1 cellular context compared by ENCODE assay signal in genomic region chr18:35343936-35344735, GRCh38.
TF ChIP-seq lines count a peak whose summit lies in the region.

TSS of gene ZNF24 (minus strand) at chr18:35344420. CDS start at chr18:35340650, 3,770 bp downstream.

TF ChIP-seq in SK-N-SH, 30 proteins besides CTCF, POLR2A, EP300 and RAD21 (continued from another document):
- TF ChIP-seq, protein P1, sequence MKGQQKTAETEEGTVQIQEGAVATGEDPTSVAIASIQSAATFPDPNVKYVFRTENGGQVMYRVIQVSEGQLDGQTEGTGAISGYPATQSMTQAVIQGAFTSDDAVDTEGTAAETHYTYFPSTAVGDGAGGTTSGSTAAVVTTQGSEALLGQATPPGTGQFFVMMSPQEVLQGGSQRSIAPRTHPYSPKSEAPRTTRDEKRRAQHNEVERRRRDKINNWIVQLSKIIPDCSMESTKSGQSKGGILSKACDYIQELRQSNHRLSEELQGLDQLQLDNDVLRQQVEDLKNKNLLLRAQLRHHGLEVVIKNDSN (IDR thresholded peaks at IDR 0.05; ENCODE audit: borderline replicate concordance, low read depth) = peak; percentile 18; the same call in 1 of the 2 replicates
- TF ChIP-seq SMC3 (IDR thresholded peaks at IDR 0.05; ENCODE audit: low read depth, low read length) = no peak
- TF ChIP-seq POLR2AphosphoS5 (IDR thresholded peaks at IDR 0.05; ENCODE audit: low read depth, low read length) = peak; percentile 92
- TF ChIP-seq, protein P2, sequence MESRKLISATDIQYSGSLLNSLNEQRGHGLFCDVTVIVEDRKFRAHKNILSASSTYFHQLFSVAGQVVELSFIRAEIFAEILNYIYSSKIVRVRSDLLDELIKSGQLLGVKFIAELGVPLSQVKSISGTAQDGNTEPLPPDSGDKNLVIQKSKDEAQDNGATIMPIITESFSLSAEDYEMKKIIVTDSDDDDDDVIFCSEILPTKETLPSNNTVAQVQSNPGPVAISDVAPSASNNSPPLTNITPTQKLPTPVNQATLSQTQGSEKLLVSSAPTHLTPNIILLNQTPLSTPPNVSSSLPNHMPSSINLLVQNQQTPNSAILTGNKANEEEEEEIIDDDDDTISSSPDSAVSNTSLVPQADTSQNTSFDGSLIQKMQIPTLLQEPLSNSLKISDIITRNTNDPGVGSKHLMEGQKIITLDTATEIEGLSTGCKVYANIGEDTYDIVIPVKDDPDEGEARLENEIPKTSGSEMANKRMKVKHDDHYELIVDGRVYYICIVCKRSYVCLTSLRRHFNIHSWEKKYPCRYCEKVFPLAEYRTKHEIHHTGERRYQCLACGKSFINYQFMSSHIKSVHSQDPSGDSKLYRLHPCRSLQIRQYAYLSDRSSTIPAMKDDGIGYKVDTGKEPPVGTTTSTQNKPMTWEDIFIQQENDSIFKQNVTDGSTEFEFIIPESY (IDR thresholded peaks at IDR 0.05; ENCODE audit: borderline replicate concordance, low read depth) = peak; percentile 89
TF ChIP-seq in SK-N-SH: peak in this region for 16.
